ENCODE assay signal across 8 cellular contexts in genomic region chr1:9110669-9111356, GRCh38. TPM values are rescaled to one million over a fixed set of nuclear protein-coding genes. Genes with fewer than 3 reads are reported as not detected.
DNase-seq lines count a peak whose midpoint lies in the region; ATAC-seq, FAIRE-seq and TF ChIP-seq lines count a peak whose summit lies in the region.

No MANE protein-coding gene starts in this region.

- TF ChIP-seq CTCF in fibroblast of mammary gland (conservative IDR thresholded peaks at IDR 0.05; ENCODE audit: control insufficient read depth, insufficient read depth, low read depth, low read length), result peak; percentile 86
- peak; percentile 97 for TF ChIP-seq CTCF in nephron progenitor cell (IDR thresholded peaks at IDR 0.05)

- DNase-seq in DMS153 (lab: John Stamatoyannopoulos, UW) (peak; percentile 80), HUDEP-2 (lab: John Stamatoyannopoulos, UW; ENCODE audit: unreplicated experiment in 76 of 76) (peak in 69 of 76 experiments; percentile 4 to 82 (median 61)), RCC 7860 (ENCODE audit: low spot score) (peak; percentile 65), fibroblast of mammary gland (ENCODE audit: low read depth) (peak; percentile 94), nephron progenitor cell (peak; percentile 98)
- DNase-seq in activated T-cell treated with anti-CD3 and anti-CD28 coated beads, Interleukin-2, amount 50 U/mL, for 72 hours, result peak; percentile 88 to 91
- peak; percentile 43 to 83 (median 77) for DNase-seq in stimulated activated naive CD4-positive, alpha-beta T cell (lab: John Stamatoyannopoulos, UW)

- peak overlapping the region in 1 of 2 donors; percentile 12 for H3K4me3 Mint-ChIP-seq in activated T-cell treated with anti-CD3 and anti-CD28 coated beads, Interleukin-2, amount 50 U/mL, for 72 hours
- no peak overlapping the region for H3K4me3 Mint-ChIP-seq in nephron progenitor cell

- no peaks in the 10 kb centered on the region for H3K36me3 Mint-ChIP-seq in activated T-cell treated with anti-CD3 and anti-CD28 coated beads, Interleukin-2, amount 50 U/mL, for 72 hours (ENCODE audit: insufficient read depth in 2 of 2)
- no peaks in the 10 kb centered on the region for H3K36me3 Mint-ChIP-seq in nephron progenitor cell (ENCODE audit: low read depth)

- ATAC-seq in activated T-cell treated with anti-CD3 and anti-CD28 coated beads, Interleukin-2, amount 50 U/mL, for 72 hours (replicated peaks in 1 of 2), result peak; percentile 64 to 71
- no peak for ATAC-seq in HG03097 (IDR thresholded peaks at IDR 0.05; ENCODE audit: low FRiP score, unreplicated experiment)

- no peak for FAIRE-seq in RCC 7860 (lab: Jason Lieb, UNC)

- H3K27me3 Mint-ChIP-seq in activated T-cell treated with anti-CD3 and anti-CD28 coated beads, Interleukin-2, amount 50 U/mL, for 72 hours (ENCODE audit: low read depth), result no peaks in the 10 kb centered on the region
- H3K27me3 Mint-ChIP-seq in nephron progenitor cell (ENCODE audit: low read depth, poor library complexity), result peaks cover 21% of the 10 kb centered on the region

- no peak overlapping the region for H3K4me3 ChIP-seq in fibroblast of mammary gland (ENCODE audit: control insufficient read depth, low read depth, low read length)

- peaks cover 34% of the 10 kb centered on the region for H3K4me1 Mint-ChIP-seq in activated T-cell treated with anti-CD3 and anti-CD28 coated beads, Interleukin-2, amount 50 U/mL, for 72 hours (ENCODE audit: low read depth)
- H3K4me1 Mint-ChIP-seq in nephron progenitor cell, result peaks cover 18% of the 10 kb centered on the region

- no peaks in the 10 kb centered on the region for H3K9me3 Mint-ChIP-seq in activated T-cell treated with anti-CD3 and anti-CD28 coated beads, Interleukin-2, amount 50 U/mL, for 72 hours
- H3K9me3 Mint-ChIP-seq in nephron progenitor cell, result no peaks in the 10 kb centered on the region

- no peak overlapping the region for H3K27ac Mint-ChIP-seq in activated T-cell treated with anti-CD3 and anti-CD28 coated beads, Interleukin-2, amount 50 U/mL, for 72 hours
- no peak overlapping the region for H3K27ac Mint-ChIP-seq in nephron progenitor cell

RNA-seq across cellular contexts. Expression of gene GPR157, which starts 18.1 kb away (rescaled TPM):
- 1 to 10 TPM; 5.9 to 7.5 TPM for total RNA-seq in activated T-cell treated with anti-CD3 and anti-CD28 coated beads, Interleukin-2, amount 50 U/mL, for 72 hours

RNA-seq across cellular contexts. Expression of gene SLC2A5, which starts 41.4 kb away (rescaled TPM):
- total RNA-seq in activated T-cell treated with anti-CD3 and anti-CD28 coated beads, Interleukin-2, amount 50 U/mL, for 72 hours, result not detected
